9 cellular contexts compared by ENCODE assay signal in genomic region chr11:126485021-126485781, GRCh38.
A peak's percentile ranks its signal among the peaks of the same experiment; 100 is the strongest.
DNase-seq lines count a peak whose midpoint lies in the region; ATAC-seq and TF ChIP-seq lines count a peak whose summit lies in the region.
"Had no signal": no experiment of that assay in that cellular context is flagged by ENCODE, and none has a peak within 500 bp of the region (broad histone marks: within the 10 kb centered on the region; RNA-seq: fewer than 3 reads in every experiment).

No MANE protein-coding gene starts in this region.

- no peak overlapping the region for H3K4me3 Mint-ChIP-seq in activated naive CD4-positive, alpha-beta T cell treated with anti-CD3 and anti-CD28 coated beads for 36 hours
- no peak overlapping the region for H3K4me3 Mint-ChIP-seq in activated naive CD4-positive, alpha-beta T cell treated with anti-CD3 and anti-CD28 coated beads, Interleukin-2, amount 10 ng/mL, durations not matched to agents 7 days and 5 days

- no peaks in the 10 kb centered on the region for H3K27me3 Mint-ChIP-seq in activated naive CD4-positive, alpha-beta T cell treated with anti-CD3 and anti-CD28 coated beads for 36 hours (ENCODE audit: low read depth)
- peaks cover 11% of the 10 kb centered on the region for H3K27me3 Mint-ChIP-seq in activated naive CD4-positive, alpha-beta T cell treated with anti-CD3 and anti-CD28 coated beads, Interleukin-2, amount 10 ng/mL, durations not matched to agents 7 days and 5 days

- CTCF ChIA-PET in activated naive CD4-positive, alpha-beta T cell treated with anti-CD3 and anti-CD28 coated beads for 36 hours (lab: Charles Lee) = interaction anchor here (1.2 to 7.9 kb wide), 4 partner anchors 37 to 176 kb away, joined by 3 to 98 read pairs (median 6); no protein-coding TSS in a partner anchor
- CTCF ChIA-PET in activated naive CD4-positive, alpha-beta T cell treated with anti-CD3 and anti-CD28 coated beads, Interleukin-2, amount 10 ng/mL, durations not matched to agents 7 days and 5 days (lab: Charles Lee) = interaction anchor here (0.7 to 13.3 kb wide), 6 partner anchors 17 to 574 kb away, joined by 3 to 190 read pairs (median 4); no protein-coding TSS in a partner anchor

- no peak overlapping the region for H3K27ac Mint-ChIP-seq in activated naive CD4-positive, alpha-beta T cell treated with anti-CD3 and anti-CD28 coated beads for 36 hours
- no peak overlapping the region for H3K27ac Mint-ChIP-seq in activated naive CD4-positive, alpha-beta T cell treated with anti-CD3 and anti-CD28 coated beads, Interleukin-2, amount 10 ng/mL, durations not matched to agents 7 days and 5 days

- no peak for DNase-seq in retinal pigment epithelial cell (ENCODE audit: low read depth)
- no peak for DNase-seq in activated naive CD4-positive, alpha-beta T cell treated with anti-CD3 and anti-CD28 coated beads for 36 hours
- DNase-seq in activated naive CD4-positive, alpha-beta T cell treated with anti-CD3 and anti-CD28 coated beads, Interleukin-2, amount 10 ng/mL, durations not matched to agents 7 days and 5 days = no peak
- DNase-seq: effector CD8-positive, alpha-beta T cell; T1000 had no signal

- no peaks in the 10 kb centered on the region for H3K9me3 Mint-ChIP-seq in activated naive CD4-positive, alpha-beta T cell treated with anti-CD3 and anti-CD28 coated beads for 36 hours
- H3K9me3 Mint-ChIP-seq in activated naive CD4-positive, alpha-beta T cell treated with anti-CD3 and anti-CD28 coated beads, Interleukin-2, amount 10 ng/mL, durations not matched to agents 7 days and 5 days = no peaks in the 10 kb centered on the region

- no peak overlapping the region for H3K4me3 ChIP-seq in retinal pigment epithelial cell (ENCODE audit: low read length)

- ATAC-seq in GM18519 (IDR thresholded peaks at IDR 0.05; ENCODE audit: low FRiP score, unreplicated experiment) (peak; percentile 53), HG02884 (IDR thresholded peaks at IDR 0.05; ENCODE audit: unreplicated experiment) (peak; percentile 62), SK-N-SH treated with all-trans-retinoic acid at 6 μM for 48 hours (peak; percentile 21; the same call in 2 of the 3 replicates), GM18861 (IDR thresholded peaks at IDR 0.05; ENCODE audit: unreplicated experiment) (no peak)

- no peaks in the 10 kb centered on the region for H3K36me3 Mint-ChIP-seq in activated naive CD4-positive, alpha-beta T cell treated with anti-CD3 and anti-CD28 coated beads for 36 hours (ENCODE audit: low read depth)
- H3K36me3 Mint-ChIP-seq in activated naive CD4-positive, alpha-beta T cell treated with anti-CD3 and anti-CD28 coated beads, Interleukin-2, amount 10 ng/mL, durations not matched to agents 7 days and 5 days = no peaks in the 10 kb centered on the region

- peak; percentile 30 for TF ChIP-seq CTCF in retinal pigment epithelial cell (conservative IDR thresholded peaks at IDR 0.05; ENCODE audit: low read depth, low read length)

- intact Hi-C loops in activated naive CD4-positive, alpha-beta T cell treated with anti-CD3 and anti-CD28 coated beads for 36 hours (cut with micrococcal nuclease) = no loop called here

- H3K4me1 Mint-ChIP-seq in activated naive CD4-positive, alpha-beta T cell treated with anti-CD3 and anti-CD28 coated beads for 36 hours (ENCODE audit: low read depth) = peaks cover 6% of the 10 kb centered on the region
- peaks cover 7% of the 10 kb centered on the region for H3K4me1 Mint-ChIP-seq in activated naive CD4-positive, alpha-beta T cell treated with anti-CD3 and anti-CD28 coated beads, Interleukin-2, amount 10 ng/mL, durations not matched to agents 7 days and 5 days

TF ChIP-seq in SK-N-SH treated with all-trans-retinoic acid at 6 μM for 48 hours, 23 proteins besides CTCF, POLR2A, EP300 and RAD21:
- no peak for TF ChIP-seq BACH2 (CRISPR knock-in tag; IDR thresholded peaks at IDR 0.05; ENCODE audit: borderline replicate concordance)
- TF ChIP-seq ZFP30 (CRISPR knock-in tag; IDR thresholded peaks at IDR 0.05) = no peak
- TF ChIP-seq ZNF8 (CRISPR knock-in tag; IDR thresholded peaks at IDR 0.05) = no peak
- no peak for TF ChIP-seq CREB5 (CRISPR knock-in tag; IDR thresholded peaks at IDR 0.05; ENCODE audit: low read depth)
- TF ChIP-seq ZFP3 (CRISPR knock-in tag; IDR thresholded peaks at IDR 0.05) = no peak
- TF ChIP-seq SNAI2 (CRISPR knock-in tag; IDR thresholded peaks at IDR 0.05) = no peak
- no peak for TF ChIP-seq ZC3H10 (CRISPR knock-in tag; IDR thresholded peaks at IDR 0.05)
- no peak for TF ChIP-seq ARNTL (CRISPR knock-in tag; IDR thresholded peaks at IDR 0.05; ENCODE audit: borderline replicate concordance, low read depth)
- TF ChIP-seq TSHZ2 (CRISPR knock-in tag; IDR thresholded peaks at IDR 0.05) = no peak
- TF ChIP-seq CSRNP3 (CRISPR knock-in tag; IDR thresholded peaks at IDR 0.05) = no peak
- no peak for TF ChIP-seq GLIS3 (CRISPR knock-in tag; IDR thresholded peaks at IDR 0.05)
- no peak for TF ChIP-seq ESRRG (CRISPR knock-in tag; IDR thresholded peaks at IDR 0.05)
- TF ChIP-seq ZNF70 (CRISPR knock-in tag; IDR thresholded peaks at IDR 0.05) = no peak
- no peak for TF ChIP-seq ZNF565 (CRISPR knock-in tag; conservative IDR thresholded peaks at IDR 0.05; ENCODE audit: low read depth)
- TF ChIP-seq TOX (CRISPR knock-in tag; IDR thresholded peaks at IDR 0.05; ENCODE audit: borderline replicate concordance) = no peak
- TF ChIP-seq POU6F1 (CRISPR knock-in tag; IDR thresholded peaks at IDR 0.05; ENCODE audit: borderline replicate concordance, low read depth) = no peak
- TF ChIP-seq CSDC2 (CRISPR knock-in tag; IDR thresholded peaks at IDR 0.05) = no peak
- TF ChIP-seq PPARA (CRISPR knock-in tag; IDR thresholded peaks at IDR 0.05; ENCODE audit: borderline replicate concordance) = no peak
